Comparison of ENCODE assay signal across 13 cellular contexts in genomic region chr15:100723323-100723801, GRCh38.
DNase-seq lines count a peak whose midpoint lies in the region; ATAC-seq, FAIRE-seq and TF ChIP-seq lines count a peak whose summit lies in the region.
"Had no signal": no experiment of that assay in that cellular context is flagged by ENCODE, and none has a peak within 500 bp of the region (broad histone marks: within the 10 kb centered on the region; RNA-seq: fewer than 3 reads in every experiment).

No MANE protein-coding gene starts in this region.

- 71 to 79% methylated on average over 6 of the region's 6 CpGs for WGBS in body of pancreas, 2 donors
- WGBS in lung, 2 donors, result 71 to 87% methylated on average over 6 of the region's 6 CpGs
- 89 to 93% (median 91%) methylated on average over 6 of the region's 6 CpGs for WGBS in small intestine, 3 donors

- no peak overlapping the region for H3K4me3 ChIP-seq in body of pancreas
- H3K4me3 ChIP-seq in lung, result no peak overlapping the region
- H3K4me3 ChIP-seq in small intestine (ENCODE audit: low read depth in 1 of 2, low read length in 2 of 2), result no peak overlapping the region

- H3K36me3 ChIP-seq in body of pancreas (replicated peaks in 1 of 2; ENCODE audit: insufficient read depth in 1 of 2, low read depth in 2 of 2), result no peaks in the 10 kb centered on the region
- no peaks in the 10 kb centered on the region for H3K36me3 ChIP-seq in lung (ENCODE audit: control insufficient read depth in 2 of 2, insufficient read depth in 2 of 2, low read length in 2 of 2)
- no peaks in the 10 kb centered on the region for H3K36me3 ChIP-seq in small intestine (ENCODE audit: control insufficient read depth in 2 of 2, insufficient read depth in 2 of 2, low read length in 2 of 2)

- H3K27me3 ChIP-seq in body of pancreas, result no peaks in the 10 kb centered on the region
- H3K27me3 ChIP-seq in lung (ENCODE audit: control insufficient read depth, insufficient read depth), result no peaks in the 10 kb centered on the region
- no peaks in the 10 kb centered on the region for H3K27me3 ChIP-seq in small intestine (ENCODE audit: control insufficient read depth in 2 of 2, insufficient read depth in 2 of 2, low read length in 2 of 2)

- intact Hi-C loops in body of pancreas (cut with DNase I), result no loop called here

- H3K27ac ChIP-seq in body of pancreas, result peak overlapping the region; percentile 80 to 88 (median 86)
- H3K27ac ChIP-seq in lung (ENCODE audit: low read depth in 1 of 2, low read length in 1 of 2), result peak overlapping the region in 1 of 2 donors; percentile 74
- H3K27ac ChIP-seq in small intestine (ENCODE audit: low read depth in 1 of 2, low read length in 1 of 2), result peak overlapping the region in 1 of 2 donors; percentile 33

- H3K4me1 ChIP-seq in body of pancreas (peaks cover 58% of the 10 kb centered on the region), lung (ENCODE audit: control insufficient read depth in 2 of 2, insufficient read depth in 2 of 2, low read length in 2 of 2) (peaks cover 0 to 10% of the 10 kb centered on the region in 2 donors), small intestine (ENCODE audit: control insufficient read depth in 2 of 2, insufficient read depth in 1 of 2, low read depth in 1 of 2, low read length in 1 of 2) (peaks cover 4 to 7% of the 10 kb centered on the region in 2 donors)

- FAIRE-seq in urothelium cell line (lab: Jason Lieb, UNC) (no peak), small intestine (lab: Jason Lieb, UNC) (no peak)

- ATAC-seq in body of pancreas, result peak; percentile 54
- peak; percentile 1 for ATAC-seq in lung (ENCODE audit: insufficient read depth, low FRiP score)
- ATAC-seq: right cardiac atrium had no signal

- DNase-seq in HT1080 (ENCODE audit: low read depth), result peak; percentile 20
- DNase-seq in body of pancreas, result peak in 3 of 4 donors; percentile 9 to 40 (median 28)
- DNase-seq in lung (ENCODE audit: low spot score), result peak; percentile 56
- peak; percentile 1 for DNase-seq in urothelium cell line (ENCODE audit: low spot score)
- DNase-seq in activated T-cell treated with anti-CD3 and anti-CD28 coated beads, Interleukin-2, amount 50 U/mL, for 48 hours, result no peak
- DNase-seq in small intestine, result no peak
- DNase-seq in cerebellar nuclear complex (lab: John Stamatoyannopoulos, UW), result no peak
- DNase-seq: COR-L47, cortex of kidney, NCI-H1436 treated with DMSO at 0.1 percent for 48 hours, NCI-H524 treated with DMSO at 0.1 percent for 48 hours, right cardiac atrium, SHP77 had no signal

- no peak for TF ChIP-seq CTCF in body of pancreas (IDR thresholded peaks at IDR 0.05)
- TF ChIP-seq CTCF in lung (IDR thresholded peaks at IDR 0.05; ENCODE audit: control extremely low read depth, extremely low read depth), result no peak

- H3K9me3 ChIP-seq in body of pancreas (no peaks in the 10 kb centered on the region), lung (ENCODE audit: control insufficient read depth in 2 of 2, insufficient read depth in 1 of 2, low read length in 1 of 2) (no peaks in the 10 kb centered on the region), small intestine (ENCODE audit: control insufficient read depth, low read depth) (no peaks in the 10 kb centered on the region)

- no peak for TF ChIP-seq POLR2A in body of pancreas (IDR thresholded peaks at IDR 0.05)

Comparison
In these comparisons a context has a peak if more than half of its experiments do, and no peak if none do; other contexts are left out.
1. DNase-seq: peak in HT1080 (single experiment), body of pancreas (3 of 4), lung (single experiment) and urothelium cell line (single experiment); none in activated T-cell treated with anti-CD3 and anti-CD28 coated beads, Interleukin-2, amount 50 U/mL, for 48 hours (0 of 2), small intestine (single experiment) and cerebellar nuclear complex (0 of 2).